ENCODE assay signal across 34 cellular contexts in the genomic region with DNA sequence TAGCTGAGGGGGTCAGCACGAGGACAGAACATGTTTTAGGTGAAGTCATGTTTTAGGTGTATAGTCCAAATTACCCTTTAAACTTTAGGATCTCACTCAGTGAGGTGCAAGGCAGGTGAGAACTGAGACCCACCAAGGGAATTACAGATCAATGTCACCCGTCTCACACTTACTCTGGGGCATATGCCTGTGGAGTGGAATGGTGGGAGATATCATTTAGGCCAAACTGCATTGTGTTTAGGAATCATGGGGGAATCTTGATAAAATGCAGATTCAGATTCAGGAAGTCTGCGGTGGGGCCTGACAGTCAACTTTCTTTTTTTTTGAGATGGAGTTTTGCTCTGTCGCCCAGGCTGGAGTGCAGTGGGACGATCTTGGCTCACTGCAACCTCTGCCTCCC. TPM values are rescaled to one million over a fixed set of nuclear protein-coding genes. Genes with fewer than 3 reads are reported as not detected.
"Had no signal": no experiment of that assay in that cellular context is flagged by ENCODE, and none has a peak within 500 bp of the region (broad histone marks: within the 10 kb centered on the region; RNA-seq: fewer than 3 reads in every experiment).

No MANE protein-coding gene starts in this region.

- H3K27me3 ChIP-seq: left lung, neural progenitor cell, neutrophil, stomach, testis, thyroid gland, transverse colon, upper lobe of left lung had no signal

- H3K36me3 ChIP-seq: neutrophil had no signal

- H3K4me1 Mint-ChIP-seq: neural progenitor cell had no signal

- H3K27ac Mint-ChIP-seq: immature natural killer cell; mesothelial cell of epicardium; natural killer cell; neural progenitor cell; progenitor cell of endocrine pancreas; stimulated activated naive B cell treated with anti-CD40 and anti-IgM and Interleukin-4, amounts not matched to agents 10 μg/mL and 1 μg/mL and 100 μg/mL, for 72 hours had no signal

- H3K4me3 Mint-ChIP-seq: immature natural killer cell; mesothelial cell of epicardium; natural killer cell; nephron progenitor cell; neural progenitor cell; stimulated activated naive B cell treated with anti-CD40 and anti-IgM and Interleukin-4, amounts not matched to agents 10 μg/mL and 1 μg/mL and 100 μg/mL, for 72 hours had no signal

- ATAC-seq: left colon; left lung; lower lobe of right lung; natural killer cell; right cardiac atrium; sciatic nerve; stimulated activated naive B cell treated with anti-CD40 and anti-IgM and Interleukin-4, amounts not matched to agents 10 μg/mL and 1 μg/mL and 100 μg/mL, for 72 hours; stimulated activated naive CD8-positive, alpha-beta T cell treated with anti-CD3 and anti-CD28 coated beads, Interleukin-15, Interleukin-2, amounts not matched to agents 100 U/mL and 50 U/mL, for 24 hours had no signal

- H3K9me3 ChIP-seq: left lung, lower lobe of right lung, neutrophil, stomach, testis, thyroid gland, transverse colon, upper lobe of left lung had no signal

- H3K4me3 ChIP-seq: left lung, lower lobe of right lung, neural progenitor cell, skin epidermis, stomach, testis, thyroid gland, transverse colon, upper lobe of left lung had no signal

- H3K9ac ChIP-seq: neural progenitor cell had no signal

- H2AFZ ChIP-seq: neural progenitor cell had no signal

- H3K27ac ChIP-seq: left lung, lower lobe of right lung, neural progenitor cell, neutrophil, skin epidermis, stomach, testis, thyroid gland, transverse colon, upper lobe of left lung had no signal

- H3K27me3 Mint-ChIP-seq: naive B cell; progenitor cell of endocrine pancreas; stimulated activated naive B cell treated with anti-CD40 and anti-IgM and Interleukin-4, amounts not matched to agents 10 μg/mL and 1 μg/mL and 100 μg/mL, for 72 hours had no signal

- H3K9me3 Mint-ChIP-seq: immature natural killer cell; naive B cell; natural killer cell; nephron progenitor cell; neural progenitor cell; stimulated activated naive B cell treated with anti-CD40 and anti-IgM and Interleukin-4, amounts not matched to agents 10 μg/mL and 1 μg/mL and 100 μg/mL, for 72 hours had no signal

- H3K4me2 ChIP-seq: neural progenitor cell had no signal

- DNase-seq: hypothalamus; immature natural killer cell; kidney; left colon; left lung; lower lobe of right lung; mammary epithelial cell; mesenchymal stem cell; naive B cell; natural killer cell; nephron progenitor cell; occipital lobe; retina; right cardiac atrium; stimulated activated CD4-positive, alpha-beta T cell treated with anti-CD3 and anti-CD28 coated beads, Interleukin-12 subunit alpha, Interleukin-12 subunit beta, amount 100 ng/mL, for 4 hours; stimulated activated CD4-positive, alpha-beta T cell treated with anti-CD3 and anti-CD28 coated beads, Interleukin-15, amount 100 ng/mL, for 24 hours; stimulated activated CD4-positive, alpha-beta T cell treated with anti-CD3 and anti-CD28 coated beads, Interleukin-2, amount 100 ng/mL, for 24 hours; stimulated activated CD4-positive, alpha-beta T cell treated with anti-CD3 and anti-CD28 coated beads, Interleukin-4, amount 100 ng/mL, for 1 hour; stimulated activated naive B cell treated with anti-CD40 and anti-IgM and Interleukin-4, amounts not matched to agents 10 μg/mL and 1 μg/mL and 100 μg/mL, for 72 hours; stimulated activated naive CD8-positive, alpha-beta T cell treated with anti-CD3 and anti-CD28 coated beads, Interleukin-15, Interleukin-2, amounts not matched to agents 100 U/mL and 50 U/mL, for 24 hours; stomach; testis; thyroid gland; transverse colon had no signal

RNA-seq across cellular contexts. Expression of gene HRK, which starts 47.3 kb away (rescaled TPM):
- total RNA-seq: osteocyte, pulmonary artery endothelial cell, right cardiac atrium had no signal
- polyA plus RNA-seq: immature natural killer cell, liver, mammary epithelial cell, right cardiac atrium had no signal
